In genomic region chr20:56957737-56958553, GRCh38 we compare ENCODE assay signal across 1 cellular context.
A peak's percentile ranks its signal among the peaks of the same experiment; 100 is the strongest.
TF ChIP-seq lines count a peak whose summit lies in the region.

No MANE protein-coding gene starts in this region.

TF ChIP-seq in HEK293, 187 proteins besides CTCF, POLR2A, EP300 and RAD21 (continued from another document and continues in another):
- TF ChIP-seq ZBTB49 (tag by site-specific recombination; IDR thresholded peaks at IDR 0.05; ENCODE audit: low read depth) (no peak), ZNF10 (tag by site-specific recombination; IDR thresholded peaks at IDR 0.05) (no peak), RBAK (tag by site-specific recombination; IDR thresholded peaks at IDR 0.05) (no peak), KLF10 (tag by site-specific recombination; IDR thresholded peaks at IDR 0.05) (no peak), ZNF488 (tag by site-specific recombination; IDR thresholded peaks at IDR 0.05) (peak; percentile 70), ZNF654 (tag by site-specific recombination; IDR thresholded peaks at IDR 0.05; ENCODE audit: low read depth) (no peak), ZNF561 (tag by site-specific recombination; IDR thresholded peaks at IDR 0.05; ENCODE audit: borderline replicate concordance) (peak; percentile 68; the same call in 1 of the 2 replicates), ZNF501 (tag by site-specific recombination; IDR thresholded peaks at IDR 0.05) (no peak), ZNF214 (tag by site-specific recombination; IDR thresholded peaks at IDR 0.05; ENCODE audit: borderline replicate concordance) (no peak), ZNF221 (tag by site-specific recombination; IDR thresholded peaks at IDR 0.05; ENCODE audit: borderline replicate concordance) (no peak), ZNF423 (tag by site-specific recombination; IDR thresholded peaks at IDR 0.05) (no peak), ZNF174 (tag by site-specific recombination; IDR thresholded peaks at IDR 0.05) (no peak), ZFP37 (tag by site-specific recombination; IDR thresholded peaks at IDR 0.05) (no peak), YY1 (tag by site-specific recombination; IDR thresholded peaks at IDR 0.05) (0 out of 2 replicates have a peak, but pooled peaks have one; percentile 58), HOXA7 (CRISPR knock-in tag; IDR thresholded peaks at IDR 0.05; ENCODE audit: borderline replicate concordance) (no peak), ZBTB10 (tag by site-specific recombination; IDR thresholded peaks at IDR 0.05) (no peak), ZNF335 (tag by site-specific recombination; conservative IDR thresholded peaks at IDR 0.05) (0 out of 2 replicates have a peak, but pooled peaks have one; percentile 38), ZNF37A (tag by site-specific recombination; IDR thresholded peaks at IDR 0.05) (no peak), ZBTB20 (tag by site-specific recombination; IDR thresholded peaks at IDR 0.05) (0 out of 2 replicates have a peak, but pooled peaks have one; percentile 13), ZIC2 (tag by site-specific recombination; IDR thresholded peaks at IDR 0.05) (peak; percentile 45; the same call in 1 of the 2 replicates), ZNF510 (tag by site-specific recombination; IDR thresholded peaks at IDR 0.05; ENCODE audit: insufficient replicate concordance) (no peak), ZNF223 (tag by site-specific recombination; IDR thresholded peaks at IDR 0.05) (no peak), ZNF148 (tag by site-specific recombination; IDR thresholded peaks at IDR 0.05; ENCODE audit: borderline replicate concordance) (no peak), PBX3 (CRISPR knock-in tag; IDR thresholded peaks at IDR 0.05) (no peak), HOXC10 (CRISPR knock-in tag; IDR thresholded peaks at IDR 0.05) (no peak), ZNF23 (tag by site-specific recombination; IDR thresholded peaks at IDR 0.05; ENCODE audit: borderline replicate concordance) (no peak), KLF16 (tag by site-specific recombination; IDR thresholded peaks at IDR 0.05) (no peak), KLF1 (tag by site-specific recombination; IDR thresholded peaks at IDR 0.05) (peak; percentile 51; the same call in 1 of the 2 replicates), ZSCAN18 (tag by site-specific recombination; IDR thresholded peaks at IDR 0.05) (no peak), ZNF169 (tag by site-specific recombination; IDR thresholded peaks at IDR 0.05) (no peak), FEZF1 (tag by site-specific recombination; IDR thresholded peaks at IDR 0.05) (peak; percentile 20; the same call in 1 of the 2 replicates), PRDM2 (tag by site-specific recombination; IDR thresholded peaks at IDR 0.05; ENCODE audit: borderline replicate concordance) (no peak), ZNF202 (tag by site-specific recombination; IDR thresholded peaks at IDR 0.05; ENCODE audit: borderline replicate concordance) (no peak), OVOL3 (tag by site-specific recombination; IDR thresholded peaks at IDR 0.05) (no peak), ZNF518A (tag by site-specific recombination; conservative IDR thresholded peaks at IDR 0.05; ENCODE audit: low read depth) (0 out of 2 replicates have a peak, but pooled peaks have one; percentile 37)
